ENCODE assay signal across 12 cellular contexts in genomic region chr11:94170953-94171352, GRCh38.
"Had no signal": no experiment of that assay in that cellular context is flagged by ENCODE, and none has a peak within 500 bp of the region (broad histone marks: within the 10 kb centered on the region; RNA-seq: fewer than 3 reads in every experiment).

No MANE protein-coding gene starts in this region.

- DNase-seq: NCI-H1048, NCI-H1417 treated with DMSO at 0.1 percent for 48 hours, NCI-H1694 treated with DMSO at 0.1 percent for 48 hours, NCI-H2107, NCI-H2171, NCI-H226, NCI-H446, NCI-H510A, NCI-H524 treated with DMSO at 0.1 percent for 48 hours had no signal

- H3K9ac ChIP-seq: SK-N-SH had no signal

- H3K27ac ChIP-seq: HL-60, RWPE1 had no signal

- H3K4me2 ChIP-seq: SK-N-SH had no signal

- H3K9me3 ChIP-seq: SK-N-SH had no signal
